11 cellular contexts compared by ENCODE assay signal in genomic region chr2:68739261-68740183, GRCh38. TPM values are rescaled to one million over a fixed set of nuclear protein-coding genes. Genes with fewer than 3 reads are reported as not detected.
DNase-seq lines count a peak whose midpoint lies in the region; ATAC-seq and TF ChIP-seq lines count a peak whose summit lies in the region.
"Had no signal": no experiment of that assay in that cellular context is flagged by ENCODE, and none has a peak within 500 bp of the region (broad histone marks: within the 10 kb centered on the region; RNA-seq: fewer than 3 reads in every experiment).

No MANE protein-coding gene starts in this region.

- H3K27me3 ChIP-seq in neutrophil, result no peaks in the 10 kb centered on the region

- peak overlapping the region; percentile 92 for H3K27ac ChIP-seq in KOPT-K1 (ENCODE audit: low read depth, low read length, poor library complexity, severe bottlenecking)
- peak overlapping the region; percentile 91 for H3K27ac ChIP-seq in neutrophil
- H3K27ac ChIP-seq: A549 had no signal

- H3K4me1 Mint-ChIP-seq in activated CD4-positive, alpha-beta T cell treated with anti-CD3 and anti-CD28 coated beads for 36 hours, result peaks cover 64% of the 10 kb centered on the region

- no peak overlapping the region for H3K4me3 Mint-ChIP-seq in activated CD4-positive, alpha-beta T cell treated with anti-CD3 and anti-CD28 coated beads for 36 hours

- CTCF ChIA-PET in activated CD4-positive, alpha-beta T cell treated with anti-CD3 and anti-CD28 coated beads for 36 hours (lab: Charles Lee), result interaction anchor here (1.2 to 18.8 kb wide), 10 partner anchors 11 to 276 kb away, joined by 3 to 261 read pairs (median 6); no protein-coding TSS in a partner anchor

- no peaks in the 10 kb centered on the region for H3K9me3 ChIP-seq in KOPT-K1 (ENCODE audit: insufficient read depth, low read length, poor library complexity, severe bottlenecking)
- no peaks in the 10 kb centered on the region for H3K9me3 ChIP-seq in neutrophil
- H3K9me3 ChIP-seq: A549 had no signal

- intact Hi-C loops in activated CD4-positive, alpha-beta T cell treated with anti-CD3 and anti-CD28 coated beads for 36 hours (cut with DNase I, micrococcal nuclease), result loop anchor here (1.0 to 10.0 kb wide), 4 partner anchors 27 to 535 kb away; partner anchors contain the start of genes APLF (in 1 of the 2) and FBXO48 (in 1 of the 2)

- peak; percentile 14 for ATAC-seq in activated CD4-positive, alpha-beta T cell treated with anti-CD3 and anti-CD28 coated beads for 36 hours
- ATAC-seq in activated naive CD4-positive, alpha-beta T cell treated with anti-CD3 and anti-CD28 coated beads, Interleukin-2, amount 50 U/mL, for 72 hours, result peak; percentile 12 to 27
- ATAC-seq in GM19463 (IDR thresholded peaks at IDR 0.05; ENCODE audit: unreplicated experiment) (no peak), GM18873 (IDR thresholded peaks at IDR 0.05; ENCODE audit: low FRiP score, unreplicated experiment) (no peak)
- ATAC-seq: A549 had no signal

- H3K36me3 Mint-ChIP-seq in activated CD4-positive, alpha-beta T cell treated with anti-CD3 and anti-CD28 coated beads for 36 hours (ENCODE audit: low read depth), result peaks cover 51% of the 10 kb centered on the region
- peaks cover 16 to 33% of the 10 kb centered on the region in 2 donors for H3K36me3 Mint-ChIP-seq in activated naive CD4-positive, alpha-beta T cell treated with anti-CD3 and anti-CD28 coated beads, Interleukin-2, amount 50 U/mL, for 72 hours

- H3K36me3 ChIP-seq in KOPT-K1 (ENCODE audit: insufficient read depth, low read length), result no peaks in the 10 kb centered on the region
- H3K36me3 ChIP-seq in neutrophil, result no peaks in the 10 kb centered on the region

- TF ChIP-seq CTCF in neutrophil (IDR thresholded peaks at IDR 0.05), result no peak

- H3K4me1 ChIP-seq in neutrophil (ENCODE audit: control insufficient read depth in 1 of 2, insufficient read depth in 1 of 2, low read depth in 1 of 2, low read length in 1 of 2), result peaks cover 98 to 99% of the 10 kb centered on the region in 2 experiments
- H3K4me1 ChIP-seq: A549 had no signal

- H3K4me3 ChIP-seq in neutrophil (ENCODE audit: low read depth in 1 of 2, low read length in 1 of 2), result no peak overlapping the region
- H3K4me3 ChIP-seq: A549 had no signal

- POLR2A ChIA-PET in activated CD4-positive, alpha-beta T cell treated with anti-CD3 and anti-CD28 coated beads for 36 hours (lab: Charles Lee), result interaction anchor here (0.8 to 1.5 kb wide), 5 partner anchors 8 to 27 kb away, joined by 3 to 4 read pairs (median 3); no protein-coding TSS in a partner anchor

- DNase-seq in activated CD4-positive, alpha-beta T cell treated with anti-CD3 and anti-CD28 coated beads for 36 hours, result peak; percentile 40
- DNase-seq in activated CD4-positive, alpha-beta T cell treated with anti-CD3 and anti-CD28 coated beads, Interleukin-2, amount 50 U/mL, for 4 hours, result no peak
- no peak for DNase-seq in activated naive CD4-positive, alpha-beta T cell treated with anti-CD3 and anti-CD28 coated beads, Interleukin-2, amount 50 U/mL, for 72 hours (ENCODE audit: low spot score in 2 of 2)
- DNase-seq in COLO829 (ENCODE audit: low spot score), result no peak
- DNase-seq: NCI-H1694, trophoblast cell had no signal

- H3K27me3 Mint-ChIP-seq in activated CD4-positive, alpha-beta T cell treated with anti-CD3 and anti-CD28 coated beads for 36 hours, result no peaks in the 10 kb centered on the region

- H3K9me3 Mint-ChIP-seq in activated CD4-positive, alpha-beta T cell treated with anti-CD3 and anti-CD28 coated beads for 36 hours (ENCODE audit: low read depth), result no peaks in the 10 kb centered on the region
- no peaks in the 10 kb centered on the region for H3K9me3 Mint-ChIP-seq in activated naive CD4-positive, alpha-beta T cell treated with anti-CD3 and anti-CD28 coated beads, Interleukin-2, amount 50 U/mL, for 72 hours

- peak overlapping the region; percentile 93 for H3K27ac Mint-ChIP-seq in activated CD4-positive, alpha-beta T cell treated with anti-CD3 and anti-CD28 coated beads for 36 hours
- H3K27ac Mint-ChIP-seq in activated naive CD4-positive, alpha-beta T cell treated with anti-CD3 and anti-CD28 coated beads, Interleukin-2, amount 50 U/mL, for 72 hours, result peak overlapping the region; percentile 89 to 90

RNA-seq across cellular contexts. Expression of gene ARHGAP25, which starts 4.9 kb away (rescaled TPM):
- total RNA-seq in activated CD4-positive, alpha-beta T cell treated with anti-CD3 and anti-CD28 coated beads for 36 hours, result 10 to 100 TPM; 57.9 to 73.2 TPM
- 10 to 100 TPM; 37.7 to 43.0 TPM for total RNA-seq in activated naive CD4-positive, alpha-beta T cell treated with anti-CD3 and anti-CD28 coated beads, Interleukin-2, amount 50 U/mL, for 72 hours

Comparison
In these comparisons a context has a peak if more than half of its experiments do, and no peak if none do; other contexts are left out.
1. ATAC-seq: peak in activated CD4-positive, alpha-beta T cell treated with anti-CD3 and anti-CD28 coated beads for 36 hours (single experiment) and activated naive CD4-positive, alpha-beta T cell treated with anti-CD3 and anti-CD28 coated beads, Interleukin-2, amount 50 U/mL, for 72 hours (2 of 2); none in GM19463 (single experiment) and GM18873 (single experiment).